In genomic region chr18:7497081-7497480, GRCh38 we compare ENCODE assay signal across 10 cellular contexts.
"Had no signal": no experiment of that assay in that cellular context is flagged by ENCODE, and none has a peak within 500 bp of the region (broad histone marks: within the 10 kb centered on the region; RNA-seq: fewer than 3 reads in every experiment).

No MANE protein-coding gene starts in this region.

- H3K4me1 Mint-ChIP-seq: GM23338, H9 had no signal

- H2AFZ ChIP-seq: GM23248, GM23338 had no signal

- H3K27ac Mint-ChIP-seq: GM23338, H9, HFFc6 had no signal

- H3K27ac ChIP-seq: GM23248 had no signal

- H3K36me3 ChIP-seq: HAP-1 had no signal

- H3K4me1 ChIP-seq: HAP-1 had no signal

- ATAC-seq: GM23338, HCT116 had no signal

- H3K9me3 Mint-ChIP-seq: GM23338, H9, HFFc6 had no signal

- H3K4me3 ChIP-seq: GM23248, GM23338, HAP-1 had no signal

- FAIRE-seq: H1, H54 had no signal

- H3K9me3 ChIP-seq: HAP-1 had no signal

- H3K4me2 ChIP-seq: GM23338 had no signal

- H3K9ac ChIP-seq: GM23248 had no signal

- H3K4me3 Mint-ChIP-seq: GM23338, H9, HFFc6 had no signal

- DNase-seq: GM23248, H7, H9, HCEC 1CT, HFFc6 had no signal
